In the genomic region with DNA sequence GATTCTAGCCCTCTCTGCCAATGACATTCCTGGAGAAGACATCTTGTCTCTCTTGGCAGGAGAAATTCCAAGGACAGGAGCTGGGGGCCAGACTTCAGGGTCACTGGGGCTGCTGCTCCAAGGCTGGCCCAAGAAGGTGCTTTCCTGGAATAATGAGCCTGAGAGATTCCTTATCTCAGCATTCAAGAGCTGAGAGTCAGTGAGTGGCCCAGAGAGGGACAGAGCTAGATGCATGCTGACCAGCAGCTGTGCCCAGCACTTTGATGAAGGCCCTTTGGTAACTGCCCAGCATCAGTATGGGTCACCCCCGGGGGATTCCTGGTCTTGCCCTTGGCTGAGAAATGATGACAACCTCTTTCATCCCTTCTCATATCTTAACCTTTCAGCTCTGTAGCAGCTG, we compare ENCODE assay signal across 23 cellular contexts.
"Had no signal": no experiment of that assay in that cellular context is flagged by ENCODE, and none has a peak within 500 bp of the region (broad histone marks: within the 10 kb centered on the region; RNA-seq: fewer than 3 reads in every experiment).

No MANE protein-coding gene starts in this region.

- H3K27ac Mint-ChIP-seq: nephron progenitor cell; stimulated activated naive B cell treated with anti-CD40 and anti-IgM and Interleukin-4, amounts not matched to agents 10 μg/mL and 1 μg/mL and 100 μg/mL, for 72 hours; stimulated activated naive CD8-positive, alpha-beta T cell treated with anti-CD3 and anti-CD28 coated beads, Interleukin-15, Interleukin-2, amounts not matched to agents 100 ng/mL and 50 ng/mL, for 24 hours had no signal

- H3K4me1 ChIP-seq: colonic mucosa, esophagus muscularis mucosa, gastroesophageal sphincter, left lung, prostate gland, right atrium auricular region, sigmoid colon, upper lobe of left lung had no signal

- H3K36me3 Mint-ChIP-seq: stimulated activated naive B cell treated with anti-CD40 and anti-IgM and Interleukin-4, amounts not matched to agents 10 μg/mL and 1 μg/mL and 100 μg/mL, for 72 hours had no signal

- H3K4me3 ChIP-seq: colonic mucosa, esophagus muscularis mucosa, gastroesophageal sphincter, left lung, prostate gland, right atrium auricular region, sigmoid colon, thoracic aorta, tibial nerve, upper lobe of left lung had no signal

- H3K4me3 Mint-ChIP-seq: naive thymus-derived CD8-positive, alpha-beta T cell; nephron progenitor cell; stimulated activated naive B cell treated with anti-CD40 and anti-IgM and Interleukin-4, amounts not matched to agents 10 μg/mL and 1 μg/mL and 100 μg/mL, for 72 hours; stimulated activated naive CD8-positive, alpha-beta T cell treated with anti-CD3 and anti-CD28 coated beads, Interleukin-15, Interleukin-2, amounts not matched to agents 100 ng/mL and 50 ng/mL, for 24 hours had no signal

- DNase-seq: central memory CD4-positive, alpha-beta T cell; colonic mucosa; dermis blood vessel endothelial cell; effector memory CD4-positive, alpha-beta T cell; foreskin keratinocyte; left cardiac atrium; left lung; mesenchymal stem cell; naive thymus-derived CD8-positive, alpha-beta T cell; nephron progenitor cell; sigmoid colon; stimulated activated CD4-positive, alpha-beta T cell treated with anti-CD3 and anti-CD28 coated beads, Interleukin-15, amount 100 ng/mL, for 24 hours; stimulated activated CD4-positive, alpha-beta T cell treated with anti-CD3 and anti-CD28 coated beads, Interleukin-2, amount 100 ng/mL, for 48 hours; stimulated activated naive B cell treated with anti-CD40 and anti-IgM and Interleukin-4, amounts not matched to agents 10 μg/mL and 1 μg/mL and 100 μg/mL, for 72 hours; upper lobe of left lung had no signal

- H3K27me3 ChIP-seq: colonic mucosa, esophagus muscularis mucosa, foreskin keratinocyte, gastroesophageal sphincter, left lung, right atrium auricular region, sigmoid colon, tibial nerve, upper lobe of left lung had no signal

- H3K4me1 Mint-ChIP-seq: naive thymus-derived CD8-positive, alpha-beta T cell; stimulated activated naive B cell treated with anti-CD40 and anti-IgM and Interleukin-4, amounts not matched to agents 10 μg/mL and 1 μg/mL and 100 μg/mL, for 72 hours had no signal

- H3K9me3 ChIP-seq: colonic mucosa, esophagus muscularis mucosa, gastroesophageal sphincter, left lung, neutrophil, prostate gland, right atrium auricular region, sigmoid colon, thoracic aorta, tibial nerve, upper lobe of left lung had no signal

- H3K9me3 Mint-ChIP-seq: nephron progenitor cell; stimulated activated naive B cell treated with anti-CD40 and anti-IgM and Interleukin-4, amounts not matched to agents 10 μg/mL and 1 μg/mL and 100 μg/mL, for 72 hours; stimulated activated naive CD8-positive, alpha-beta T cell treated with anti-CD3 and anti-CD28 coated beads, Interleukin-15, Interleukin-2, amounts not matched to agents 100 ng/mL and 50 ng/mL, for 24 hours had no signal

- ATAC-seq: foreskin keratinocyte; gastroesophageal sphincter; left cardiac atrium; left lung; naive thymus-derived CD8-positive, alpha-beta T cell; stimulated activated naive B cell treated with anti-CD40 and anti-IgM and Interleukin-4, amounts not matched to agents 10 μg/mL and 1 μg/mL and 100 μg/mL, for 72 hours had no signal

- H3K27ac ChIP-seq: colonic mucosa, esophagus muscularis mucosa, foreskin keratinocyte, gastroesophageal sphincter, left lung, neutrophil, prostate gland, right atrium auricular region, sigmoid colon, thoracic aorta, upper lobe of left lung had no signal

- H3K36me3 ChIP-seq: colonic mucosa, esophagus muscularis mucosa, gastroesophageal sphincter, left lung, neutrophil, prostate gland, right atrium auricular region, sigmoid colon, thoracic aorta, tibial nerve, upper lobe of left lung had no signal
